In the genomic region with DNA sequence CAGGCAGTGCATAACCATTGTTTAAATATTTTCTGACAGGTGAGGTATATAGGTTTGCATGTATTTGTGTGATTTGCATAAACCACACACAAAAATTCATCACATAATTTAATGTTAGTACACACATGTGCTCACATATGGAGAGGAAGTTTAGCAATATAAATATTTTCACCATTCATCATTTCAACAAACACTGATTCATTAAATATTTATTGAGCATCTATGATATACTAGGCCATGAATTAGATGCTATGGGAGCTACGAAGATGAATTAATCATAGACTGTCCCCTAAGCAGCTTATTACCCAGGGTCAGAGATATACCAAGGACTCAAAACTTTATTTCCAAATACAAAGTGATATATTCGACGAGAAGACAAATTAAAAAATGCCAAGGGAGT, we compare ENCODE assay signal across 25 cellular contexts.
"Had no signal": no experiment of that assay in that cellular context is flagged by ENCODE, and none has a peak within 500 bp of the region (broad histone marks: within the 10 kb centered on the region; RNA-seq: fewer than 3 reads in every experiment).

No MANE protein-coding gene starts in this region.

- DNase-seq: IMR-90, Karpas-422, KG1, MG63, NCI-H1048, NCI-H1105 treated with DMSO at 0.1 percent for 48 hours, NCI-H1417 treated with DMSO at 0.1 percent for 48 hours, NCI-H146, NCI-H1694 treated with DMSO at 0.1 percent for 48 hours, NCI-H1930, NCI-H2081, NCI-H2107, NCI-H2227 treated with DMSO at 0.1 percent for 48 hours, NCI-H524, NCI-H748 treated with DMSO at 0.1 percent for 48 hours, PC-9, Peyer's patch, Right ventricle myocardium superior, SIG-M5, SW 1271, T-cell had no signal

- H3K4me1 ChIP-seq: Peyer's patch, SJSA1 had no signal

- H3K9me3 ChIP-seq: MG63, Peyer's patch, SJSA1 had no signal

- H3K36me3 ChIP-seq: MG63, Peyer's patch, SJSA1 had no signal

- ATAC-seq: HepG2, T-cell had no signal

- H3K4me3 ChIP-seq: MG63, PC-9, Peyer's patch, SJSA1, SK-N-MC had no signal

- H3K27me3 ChIP-seq: MG63, Peyer's patch, SJSA1 had no signal

- H3K27ac ChIP-seq: HL-60, PC-9, Peyer's patch, SJSA1, SK-N-MC had no signal
